1 cellular context compared by ENCODE assay signal in the genomic region with DNA sequence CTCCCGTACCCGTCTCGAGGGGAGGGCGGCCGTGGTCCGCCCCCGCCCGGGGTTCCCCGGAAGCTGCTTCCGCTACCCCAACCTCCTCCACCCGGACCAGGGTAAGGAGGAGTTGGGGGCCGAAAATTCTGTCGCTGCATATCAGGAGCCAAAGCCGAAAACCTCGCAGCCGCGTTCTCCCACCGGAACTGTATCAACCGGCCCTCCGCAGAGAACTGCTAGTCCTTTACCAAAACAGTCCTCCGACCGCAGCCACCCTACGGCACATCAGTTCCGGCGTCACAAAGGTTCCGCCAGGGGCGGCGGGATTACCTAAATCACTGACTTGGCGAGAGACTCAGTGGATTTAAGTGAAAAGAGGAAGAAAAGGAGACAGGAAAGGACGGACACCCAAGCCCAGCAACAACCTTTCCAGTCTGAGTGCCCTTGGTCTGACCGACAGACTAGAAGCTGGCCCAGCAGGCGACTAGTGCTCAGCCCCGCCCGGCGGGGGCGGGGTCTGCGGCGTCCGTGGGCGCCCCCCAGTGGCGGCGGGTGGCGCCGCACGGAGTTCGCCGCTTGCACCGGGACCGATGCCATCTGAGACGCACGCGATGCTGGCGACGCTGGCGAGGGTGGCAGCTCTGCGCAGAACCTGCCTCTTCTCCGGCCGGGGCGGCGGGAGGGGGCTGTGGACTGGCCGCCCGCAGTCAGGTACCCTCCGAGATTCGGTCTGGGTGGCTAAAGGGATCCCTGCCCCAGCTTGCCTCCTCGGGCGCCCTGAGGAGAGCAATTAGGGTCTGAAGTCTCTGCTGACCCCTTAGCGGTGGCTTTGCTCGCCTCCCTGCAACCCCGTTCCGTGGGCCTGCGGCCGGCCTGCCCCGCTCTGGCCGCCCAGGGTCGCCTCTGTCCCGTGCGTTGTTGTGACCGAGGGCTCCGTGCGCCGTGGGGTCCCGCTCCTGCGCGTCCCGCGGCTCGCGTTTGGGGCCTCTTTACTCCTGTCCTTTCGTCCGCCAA.
TF ChIP-seq lines count a peak whose summit lies in the region.

A gene (minus strand): TSS at position 195 of the 996 bp plus-strand sequence. CDS start 55 bp downstream, at position 140.
A gene (plus strand): TSS at position 578 of the 996 bp plus-strand sequence.

TF ChIP-seq in WTC11, 78 proteins besides CTCF, POLR2A, EP300 and RAD21 (continued from another document and continues in another):
- TF ChIP-seq, protein P1, sequence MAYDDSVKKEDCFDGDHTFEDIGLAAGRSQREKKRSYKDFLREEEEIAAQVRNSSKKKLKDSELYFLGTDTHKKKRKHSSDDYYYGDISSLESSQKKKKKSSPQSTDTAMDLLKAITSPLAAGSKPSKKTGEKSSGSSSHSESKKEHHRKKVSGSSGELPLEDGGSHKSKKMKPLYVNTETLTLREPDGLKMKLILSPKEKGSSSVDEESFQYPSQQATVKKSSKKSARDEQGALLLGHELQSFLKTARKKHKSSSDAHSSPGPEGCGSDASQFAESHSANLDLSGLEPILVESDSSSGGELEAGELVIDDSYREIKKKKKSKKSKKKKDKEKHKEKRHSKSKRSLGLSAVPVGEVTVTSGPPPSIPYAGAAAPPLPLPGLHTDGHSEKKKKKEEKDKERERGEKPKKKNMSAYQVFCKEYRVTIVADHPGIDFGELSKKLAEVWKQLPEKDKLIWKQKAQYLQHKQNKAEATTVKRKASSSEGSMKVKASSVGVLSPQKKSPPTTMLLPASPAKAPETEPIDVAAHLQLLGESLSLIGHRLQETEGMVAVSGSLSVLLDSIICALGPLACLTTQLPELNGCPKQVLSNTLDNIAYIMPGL (CRISPR knock-in tag; IDR thresholded peaks at IDR 0.05): peak; percentile 88; the same call in 1 of the 2 replicates
- TF ChIP-seq, protein P2, sequence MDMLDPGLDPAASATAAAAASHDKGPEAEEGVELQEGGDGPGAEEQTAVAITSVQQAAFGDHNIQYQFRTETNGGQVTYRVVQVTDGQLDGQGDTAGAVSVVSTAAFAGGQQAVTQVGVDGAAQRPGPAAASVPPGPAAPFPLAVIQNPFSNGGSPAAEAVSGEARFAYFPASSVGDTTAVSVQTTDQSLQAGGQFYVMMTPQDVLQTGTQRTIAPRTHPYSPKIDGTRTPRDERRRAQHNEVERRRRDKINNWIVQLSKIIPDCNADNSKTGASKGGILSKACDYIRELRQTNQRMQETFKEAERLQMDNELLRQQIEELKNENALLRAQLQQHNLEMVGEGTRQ (CRISPR knock-in tag; IDR thresholded peaks at IDR 0.05): peak; percentile 27; the same call in 1 of the 2 replicates
- TF ChIP-seq RORB (CRISPR knock-in tag; IDR thresholded peaks at IDR 0.05): no peak
- TF ChIP-seq, protein P3, sequence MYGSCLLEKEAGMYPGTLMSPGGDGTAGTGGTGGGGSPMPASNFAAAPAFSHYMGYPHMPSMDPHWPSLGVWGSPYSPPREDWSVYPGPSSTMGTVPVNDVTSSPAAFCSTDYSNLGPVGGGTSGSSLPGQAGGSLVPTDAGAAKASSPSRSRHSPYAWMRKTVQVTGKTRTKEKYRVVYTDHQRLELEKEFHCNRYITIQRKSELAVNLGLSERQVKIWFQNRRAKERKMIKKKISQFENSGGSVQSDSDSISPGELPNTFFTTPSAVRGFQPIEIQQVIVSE (CRISPR knock-in tag; IDR thresholded peaks at IDR 0.05; ENCODE audit: borderline replicate concordance): no peak
- TF ChIP-seq, protein P4, sequence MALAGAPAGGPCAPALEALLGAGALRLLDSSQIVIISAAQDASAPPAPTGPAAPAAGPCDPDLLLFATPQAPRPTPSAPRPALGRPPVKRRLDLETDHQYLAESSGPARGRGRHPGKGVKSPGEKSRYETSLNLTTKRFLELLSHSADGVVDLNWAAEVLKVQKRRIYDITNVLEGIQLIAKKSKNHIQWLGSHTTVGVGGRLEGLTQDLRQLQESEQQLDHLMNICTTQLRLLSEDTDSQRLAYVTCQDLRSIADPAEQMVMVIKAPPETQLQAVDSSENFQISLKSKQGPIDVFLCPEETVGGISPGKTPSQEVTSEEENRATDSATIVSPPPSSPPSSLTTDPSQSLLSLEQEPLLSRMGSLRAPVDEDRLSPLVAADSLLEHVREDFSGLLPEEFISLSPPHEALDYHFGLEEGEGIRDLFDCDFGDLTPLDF (CRISPR knock-in tag; IDR thresholded peaks at IDR 0.05): peak; percentile 56; the same call in 1 of the 2 replicates
- no peak for TF ChIP-seq ZNF416 (CRISPR knock-in tag; IDR thresholded peaks at IDR 0.05)
- TF ChIP-seq, protein P5, sequence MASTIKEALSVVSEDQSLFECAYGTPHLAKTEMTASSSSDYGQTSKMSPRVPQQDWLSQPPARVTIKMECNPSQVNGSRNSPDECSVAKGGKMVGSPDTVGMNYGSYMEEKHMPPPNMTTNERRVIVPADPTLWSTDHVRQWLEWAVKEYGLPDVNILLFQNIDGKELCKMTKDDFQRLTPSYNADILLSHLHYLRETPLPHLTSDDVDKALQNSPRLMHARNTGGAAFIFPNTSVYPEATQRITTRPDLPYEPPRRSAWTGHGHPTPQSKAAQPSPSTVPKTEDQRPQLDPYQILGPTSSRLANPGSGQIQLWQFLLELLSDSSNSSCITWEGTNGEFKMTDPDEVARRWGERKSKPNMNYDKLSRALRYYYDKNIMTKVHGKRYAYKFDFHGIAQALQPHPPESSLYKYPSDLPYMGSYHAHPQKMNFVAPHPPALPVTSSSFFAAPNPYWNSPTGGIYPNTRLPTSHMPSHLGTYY (CRISPR knock-in tag; IDR thresholded peaks at IDR 0.05): no peak
- TF ChIP-seq ESRRA (CRISPR knock-in tag; IDR thresholded peaks at IDR 0.05; ENCODE audit: borderline replicate concordance): peak; percentile 88; the same call in 1 of the 2 replicates
- TF ChIP-seq, protein P6, sequence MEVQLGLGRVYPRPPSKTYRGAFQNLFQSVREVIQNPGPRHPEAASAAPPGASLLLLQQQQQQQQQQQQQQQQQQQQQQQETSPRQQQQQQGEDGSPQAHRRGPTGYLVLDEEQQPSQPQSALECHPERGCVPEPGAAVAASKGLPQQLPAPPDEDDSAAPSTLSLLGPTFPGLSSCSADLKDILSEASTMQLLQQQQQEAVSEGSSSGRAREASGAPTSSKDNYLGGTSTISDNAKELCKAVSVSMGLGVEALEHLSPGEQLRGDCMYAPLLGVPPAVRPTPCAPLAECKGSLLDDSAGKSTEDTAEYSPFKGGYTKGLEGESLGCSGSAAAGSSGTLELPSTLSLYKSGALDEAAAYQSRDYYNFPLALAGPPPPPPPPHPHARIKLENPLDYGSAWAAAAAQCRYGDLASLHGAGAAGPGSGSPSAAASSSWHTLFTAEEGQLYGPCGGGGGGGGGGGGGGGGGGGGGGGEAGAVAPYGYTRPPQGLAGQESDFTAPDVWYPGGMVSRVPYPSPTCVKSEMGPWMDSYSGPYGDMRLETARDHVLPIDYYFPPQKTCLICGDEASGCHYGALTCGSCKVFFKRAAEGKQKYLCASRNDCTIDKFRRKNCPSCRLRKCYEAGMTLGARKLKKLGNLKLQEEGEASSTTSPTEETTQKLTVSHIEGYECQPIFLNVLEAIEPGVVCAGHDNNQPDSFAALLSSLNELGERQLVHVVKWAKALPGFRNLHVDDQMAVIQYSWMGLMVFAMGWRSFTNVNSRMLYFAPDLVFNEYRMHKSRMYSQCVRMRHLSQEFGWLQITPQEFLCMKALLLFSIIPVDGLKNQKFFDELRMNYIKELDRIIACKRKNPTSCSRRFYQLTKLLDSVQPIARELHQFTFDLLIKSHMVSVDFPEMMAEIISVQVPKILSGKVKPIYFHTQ (CRISPR knock-in tag; IDR thresholded peaks at IDR 0.05): no peak
- TF ChIP-seq CREB1 (CRISPR knock-in tag; IDR thresholded peaks at IDR 0.05): no peak
- TF ChIP-seq NFATC4 (CRISPR knock-in tag; IDR thresholded peaks at IDR 0.05): no peak
- peak; percentile 43; the same call in 1 of the 2 replicates for TF ChIP-seq HMGA2 (CRISPR knock-in tag; IDR thresholded peaks at IDR 0.05)
- TF ChIP-seq ZBTB21 (CRISPR knock-in tag; IDR thresholded peaks at IDR 0.05; ENCODE audit: borderline replicate concordance): peak; percentile 34; the same call in 1 of the 2 replicates
- no peak for TF ChIP-seq OVOL2 (CRISPR knock-in tag; IDR thresholded peaks at IDR 0.05; ENCODE audit: borderline replicate concordance)
- no peak for TF ChIP-seq JUN (CRISPR knock-in tag; IDR thresholded peaks at IDR 0.05)
- no peak for TF ChIP-seq NR1H2 (CRISPR knock-in tag; IDR thresholded peaks at IDR 0.05)
- TF ChIP-seq GTF2I (CRISPR knock-in tag; conservative IDR thresholded peaks at IDR 0.05): no peak
- TF ChIP-seq, protein P7, sequence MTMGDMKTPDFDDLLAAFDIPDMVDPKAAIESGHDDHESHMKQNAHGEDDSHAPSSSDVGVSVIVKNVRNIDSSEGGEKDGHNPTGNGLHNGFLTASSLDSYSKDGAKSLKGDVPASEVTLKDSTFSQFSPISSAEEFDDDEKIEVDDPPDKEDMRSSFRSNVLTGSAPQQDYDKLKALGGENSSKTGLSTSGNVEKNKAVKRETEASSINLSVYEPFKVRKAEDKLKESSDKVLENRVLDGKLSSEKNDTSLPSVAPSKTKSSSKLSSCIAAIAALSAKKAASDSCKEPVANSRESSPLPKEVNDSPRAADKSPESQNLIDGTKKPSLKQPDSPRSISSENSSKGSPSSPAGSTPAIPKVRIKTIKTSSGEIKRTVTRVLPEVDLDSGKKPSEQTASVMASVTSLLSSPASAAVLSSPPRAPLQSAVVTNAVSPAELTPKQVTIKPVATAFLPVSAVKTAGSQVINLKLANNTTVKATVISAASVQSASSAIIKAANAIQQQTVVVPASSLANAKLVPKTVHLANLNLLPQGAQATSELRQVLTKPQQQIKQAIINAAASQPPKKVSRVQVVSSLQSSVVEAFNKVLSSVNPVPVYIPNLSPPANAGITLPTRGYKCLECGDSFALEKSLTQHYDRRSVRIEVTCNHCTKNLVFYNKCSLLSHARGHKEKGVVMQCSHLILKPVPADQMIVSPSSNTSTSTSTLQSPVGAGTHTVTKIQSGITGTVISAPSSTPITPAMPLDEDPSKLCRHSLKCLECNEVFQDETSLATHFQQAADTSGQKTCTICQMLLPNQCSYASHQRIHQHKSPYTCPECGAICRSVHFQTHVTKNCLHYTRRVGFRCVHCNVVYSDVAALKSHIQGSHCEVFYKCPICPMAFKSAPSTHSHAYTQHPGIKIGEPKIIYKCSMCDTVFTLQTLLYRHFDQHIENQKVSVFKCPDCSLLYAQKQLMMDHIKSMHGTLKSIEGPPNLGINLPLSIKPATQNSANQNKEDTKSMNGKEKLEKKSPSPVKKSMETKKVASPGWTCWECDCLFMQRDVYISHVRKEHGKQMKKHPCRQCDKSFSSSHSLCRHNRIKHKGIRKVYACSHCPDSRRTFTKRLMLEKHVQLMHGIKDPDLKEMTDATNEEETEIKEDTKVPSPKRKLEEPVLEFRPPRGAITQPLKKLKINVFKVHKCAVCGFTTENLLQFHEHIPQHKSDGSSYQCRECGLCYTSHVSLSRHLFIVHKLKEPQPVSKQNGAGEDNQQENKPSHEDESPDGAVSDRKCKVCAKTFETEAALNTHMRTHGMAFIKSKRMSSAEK (CRISPR knock-in tag; IDR thresholded peaks at IDR 0.05; ENCODE audit: borderline replicate concordance): no peak
- TF ChIP-seq FOXK1 (CRISPR knock-in tag; IDR thresholded peaks at IDR 0.05): peak; percentile 30; the same call in 1 of the 2 replicates
- TF ChIP-seq ZNF263 (CRISPR knock-in tag; IDR thresholded peaks at IDR 0.05; ENCODE audit: low read depth): no peak
- peak; percentile 79; the same call in 1 of the 2 replicates for TF ChIP-seq FOXP1 (CRISPR knock-in tag; IDR thresholded peaks at IDR 0.05; ENCODE audit: borderline replicate concordance)
- TF ChIP-seq SMAD3 (CRISPR knock-in tag; IDR thresholded peaks at IDR 0.05; ENCODE audit: borderline replicate concordance): peak; percentile 48; the same call in 1 of the 2 replicates
- TF ChIP-seq, protein P8, sequence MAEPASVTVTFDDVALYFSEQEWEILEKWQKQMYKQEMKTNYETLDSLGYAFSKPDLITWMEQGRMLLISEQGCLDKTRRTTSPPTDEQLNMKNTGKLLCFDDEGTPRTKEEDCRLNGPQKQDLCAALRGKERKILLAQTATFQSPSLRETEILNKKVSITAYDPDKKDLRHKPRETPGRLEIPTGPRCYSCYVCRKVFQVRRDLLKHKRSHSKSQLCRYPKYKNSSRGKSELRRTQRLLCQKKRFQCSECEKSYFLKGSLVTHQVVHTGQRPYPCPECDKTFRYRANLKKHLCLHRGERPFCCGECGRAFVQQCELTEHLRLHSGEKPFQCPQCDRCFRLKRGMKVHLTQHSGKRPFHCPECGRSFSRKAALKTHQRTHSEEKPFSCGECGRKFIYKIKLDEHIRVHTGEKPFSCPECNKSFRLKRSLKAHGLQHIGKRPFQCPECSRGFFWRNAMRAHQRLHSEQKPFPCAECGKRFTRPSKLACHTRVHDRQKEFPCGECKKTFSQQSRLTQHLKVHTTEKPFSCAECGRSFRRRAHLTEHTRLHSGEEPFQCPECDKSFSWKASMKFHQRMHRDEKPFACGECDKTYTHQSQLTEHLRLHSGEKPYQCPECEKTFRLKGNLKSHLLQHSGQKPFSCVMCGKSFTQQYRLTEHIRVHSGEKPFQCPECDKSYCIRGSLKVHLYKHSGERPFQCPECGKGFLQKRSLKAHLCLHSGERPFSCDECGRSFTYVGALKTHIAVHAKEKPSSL (CRISPR knock-in tag; conservative IDR thresholded peaks at IDR 0.05): no peak
- TF ChIP-seq, protein P9, sequence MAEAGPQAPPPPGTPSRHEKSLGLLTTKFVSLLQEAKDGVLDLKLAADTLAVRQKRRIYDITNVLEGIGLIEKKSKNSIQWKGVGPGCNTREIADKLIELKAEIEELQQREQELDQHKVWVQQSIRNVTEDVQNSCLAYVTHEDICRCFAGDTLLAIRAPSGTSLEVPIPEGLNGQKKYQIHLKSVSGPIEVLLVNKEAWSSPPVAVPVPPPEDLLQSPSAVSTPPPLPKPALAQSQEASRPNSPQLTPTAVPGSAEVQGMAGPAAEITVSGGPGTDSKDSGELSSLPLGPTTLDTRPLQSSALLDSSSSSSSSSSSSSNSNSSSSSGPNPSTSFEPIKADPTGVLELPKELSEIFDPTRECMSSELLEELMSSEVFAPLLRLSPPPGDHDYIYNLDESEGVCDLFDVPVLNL (CRISPR knock-in tag; IDR thresholded peaks at IDR 0.05; ENCODE audit: borderline replicate concordance, low read depth): no peak
- TF ChIP-seq, protein P10, sequence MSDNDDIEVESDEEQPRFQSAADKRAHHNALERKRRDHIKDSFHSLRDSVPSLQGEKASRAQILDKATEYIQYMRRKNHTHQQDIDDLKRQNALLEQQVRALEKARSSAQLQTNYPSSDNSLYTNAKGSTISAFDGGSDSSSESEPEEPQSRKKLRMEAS (CRISPR knock-in tag; IDR thresholded peaks at IDR 0.05): peak; percentile 86; the same call in 1 of the 2 replicates
- peak; percentile 92 for TF ChIP-seq SP1 (CRISPR knock-in tag; conservative IDR thresholded peaks at IDR 0.05)
- TF ChIP-seq PRRX2 (CRISPR knock-in tag; IDR thresholded peaks at IDR 0.05): no peak
- TF ChIP-seq, protein P11, sequence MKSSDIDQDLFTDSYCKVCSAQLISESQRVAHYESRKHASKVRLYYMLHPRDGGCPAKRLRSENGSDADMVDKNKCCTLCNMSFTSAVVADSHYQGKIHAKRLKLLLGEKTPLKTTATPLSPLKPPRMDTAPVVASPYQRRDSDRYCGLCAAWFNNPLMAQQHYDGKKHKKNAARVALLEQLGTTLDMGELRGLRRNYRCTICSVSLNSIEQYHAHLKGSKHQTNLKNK (CRISPR knock-in tag; IDR thresholded peaks at IDR 0.05): no peak; the same call in 1 of the 2 replicates
